In genomic region chr1:246036175-246036574, GRCh38 we compare ENCODE assay signal across 21 cellular contexts.
"Had no signal": no experiment of that assay in that cellular context is flagged by ENCODE, and none has a peak within 500 bp of the region (broad histone marks: within the 10 kb centered on the region; RNA-seq: fewer than 3 reads in every experiment).

No MANE protein-coding gene starts in this region.

- H3K4me3 ChIP-seq: left ventricle myocardium inferior, mucosa of descending colon, ovary, right atrium auricular region, right lobe of liver, skin epidermis, stomach, testis, thyroid gland, transverse colon, vagina had no signal

- H3K4me1 ChIP-seq: left ventricle myocardium inferior, right atrium auricular region, right lobe of liver, stomach, thyroid gland, transverse colon, vagina had no signal

- H3K27ac ChIP-seq: left ventricle myocardium inferior, ovary, right atrium auricular region, right lobe of liver, skin epidermis, stomach, testis, thyroid gland, transverse colon, vagina had no signal

- H3K36me3 ChIP-seq: left ventricle myocardium inferior, ovary, right atrium auricular region, right lobe of liver, stomach, thyroid gland, transverse colon, upper lobe of left lung, vagina had no signal

- H3K9me3 ChIP-seq: left ventricle myocardium inferior, mucosa of descending colon, ovary, right atrium auricular region, right lobe of liver, stomach, testis, thyroid gland, transverse colon, upper lobe of left lung, vagina had no signal

- DNase-seq: islet precursor cell; left ventricle myocardium inferior; midbrain; mucosa of descending colon; naive thymus-derived CD4-positive, alpha-beta T cell; ovary; right lobe of liver; stimulated activated CD4-positive, alpha-beta T cell treated with anti-CD3 and anti-CD28 coated beads, Interleukin-12 subunit alpha, Interleukin-12 subunit beta, amount 100 ng/mL, for 4 hours; stimulated activated CD4-positive, alpha-beta T cell treated with anti-CD3 and anti-CD28 coated beads, Interleukin-15, amount 100 ng/mL, for 24 hours; stimulated activated CD4-positive, alpha-beta T cell treated with anti-CD3 and anti-CD28 coated beads, Interleukin-2, amount 100 ng/mL, for 24 hours; stimulated activated CD4-positive, alpha-beta T cell treated with anti-CD3 and anti-CD28 coated beads, Interleukin-4, amount 100 ng/mL, for 1 hour; stimulated activated naive B cell treated with anti-CD40 and anti-IgM and Interleukin-4, amounts not matched to agents 10 μg/mL and 1 μg/mL and 100 μg/mL, for 72 hours; stimulated activated naive CD8-positive, alpha-beta T cell treated with anti-CD3 and anti-CD28 coated beads, Interleukin-15, Interleukin-2, amounts not matched to agents 100 U/mL and 50 U/mL, for 24 hours; stomach; testis; thyroid gland; transverse colon; upper lobe of left lung had no signal

- H3K27me3 ChIP-seq: ovary, right atrium auricular region, right lobe of liver, stomach, testis, thyroid gland, transverse colon, upper lobe of left lung, vagina had no signal
